8 cellular contexts compared by ENCODE assay signal in genomic region chr7:102874166-102874829, GRCh38. TPM values are rescaled to one million over a fixed set of nuclear protein-coding genes. Genes with fewer than 3 reads are reported as not detected.
DNase-seq lines count a peak whose midpoint lies in the region; FAIRE-seq and TF ChIP-seq lines count a peak whose summit lies in the region.

No MANE protein-coding gene starts in this region.

- dilution Hi-C loops in endothelial cell of umbilical vein (cut with MboI; ENCODE audit: extremely low pct_ligation_motif_present, low sequenced_read_pairs) = no loop called here

- no peaks in the 10 kb centered on the region for H3K36me3 ChIP-seq in GM23248 (ENCODE audit: low read depth)
- no peaks in the 10 kb centered on the region for H3K36me3 ChIP-seq in MG63
- no peaks in the 10 kb centered on the region for H3K36me3 ChIP-seq in endothelial cell of umbilical vein (ENCODE audit: control insufficient read depth in 2 of 2, extremely low read depth in 1 of 2, insufficient read depth in 2 of 2, low read length in 2 of 2)

- POLR2A ChIA-PET in endothelial cell of umbilical vein (lab: Charles Lee) = interaction anchor here (0.5 to 0.8 kb wide), 3 partner anchors 97 to 257 kb away, joined by 3 to 4 read pairs (median 3); no protein-coding TSS in a partner anchor

- no peaks in the 10 kb centered on the region for H3K79me2 ChIP-seq in GM23248 (ENCODE audit: insufficient read depth)
- no peaks in the 10 kb centered on the region for H3K79me2 ChIP-seq in endothelial cell of umbilical vein (ENCODE audit: control insufficient read depth, insufficient read depth, low read length)

- TF ChIP-seq POLR2A in endothelial cell of umbilical vein (IDR thresholded peaks at IDR 0.05; ENCODE audit: low read depth, low read length) = peak; percentile 23

- CTCF ChIA-PET in endothelial cell of umbilical vein (lab: Charles Lee) = interaction anchor here (0.9 to 5.1 kb wide), 8 partner anchors 16 to 191 kb away, joined by 3 to 62 read pairs (median 6); no protein-coding TSS in a partner anchor

- WGBS in GM23248 (ENCODE audit: low coverage in 1 of 2, low lambda C conversion rate in 2 of 2, missing lambda C conversion rate in 2 of 2), 2 experiments = 51 to 53% methylated on average over 5 of the region's 5 CpGs

- H3K36me3 Mint-ChIP-seq in endothelial cell (ENCODE audit: low read depth, unreplicated experiment) = no peaks in the 10 kb centered on the region

- no peaks in the 10 kb centered on the region for H3K9me3 Mint-ChIP-seq in endothelial cell (ENCODE audit: unreplicated experiment)

- H3K27ac ChIP-seq in GM23248 = peak overlapping the region; percentile 90
- peak overlapping the region; percentile 98 for H3K27ac ChIP-seq in endothelial cell of umbilical vein (ENCODE audit: insufficient read depth, low read depth, low read length)

- H3K27me3 ChIP-seq in GM23248 (replicated peaks; ENCODE audit: insufficient read depth) (no peaks in the 10 kb centered on the region), MG63 (no peaks in the 10 kb centered on the region), endothelial cell of umbilical vein (ENCODE audit: control insufficient read depth in 2 of 2, insufficient read depth in 2 of 2, low read length in 2 of 2) (no peaks in the 10 kb centered on the region)

- H3K9me2 ChIP-seq in GM23248 (ENCODE audit: insufficient read depth) = no peaks in the 10 kb centered on the region

- H3K9me3 ChIP-seq in GM23248 (ENCODE audit: low read depth) = no peaks in the 10 kb centered on the region
- no peaks in the 10 kb centered on the region for H3K9me3 ChIP-seq in MG63
- H3K9me3 ChIP-seq in endothelial cell of umbilical vein (replicated peaks; ENCODE audit: control insufficient read depth, insufficient read depth, low read length) = no peaks in the 10 kb centered on the region

- H3K9me1 ChIP-seq in endothelial cell of umbilical vein (replicated peaks; ENCODE audit: control insufficient read depth, extremely low read depth, insufficient read depth, low read length) = no peaks in the 10 kb centered on the region

- BruUV-seq in endothelial cell of umbilical vein (replicated peaks; lab: Mats Ljungman, UMichigan) = TSS peak; percentile 35

- H3K27ac Mint-ChIP-seq in endothelial cell (ENCODE audit: unreplicated experiment) = no peak overlapping the region

- peaks cover 41% of the 10 kb centered on the region for H3F3A ChIP-seq in GM23248 (ENCODE audit: insufficient read depth)

- H3K4me3 Mint-ChIP-seq in endothelial cell (ENCODE audit: unreplicated experiment) = no peak overlapping the region

- TF ChIP-seq CTCF in endothelial cell of umbilical vein (IDR thresholded peaks at IDR 0.05; ENCODE audit: extremely low read depth in 1 of 2, insufficient read depth in 1 of 2, low read depth in 1 of 2, low read length in 2 of 2) = no peak
- TF ChIP-seq CTCF in endothelial cell (IDR thresholded peaks at IDR 0.05; ENCODE audit: unreplicated experiment) = no peak

- H3K27me3 Mint-ChIP-seq in endothelial cell (ENCODE audit: unreplicated experiment) = no peaks in the 10 kb centered on the region

- peak overlapping the region; percentile 60 for H3K4me2 ChIP-seq in GM23248 (ENCODE audit: unreplicated experiment)
- H3K4me2 ChIP-seq in endothelial cell of umbilical vein (ENCODE audit: insufficient read depth, low read length) = peak overlapping the region; percentile 43

- intact Hi-C loops in endothelial cell of umbilical vein (cut with micrococcal nuclease) = loop anchor here (1.0 to 2.0 kb wide), 2 partner anchors 99 to 115 kb away; no protein-coding TSS in a partner anchor

- H3K4me3 ChIP-seq in GM23248 (no peak overlapping the region), MG63 (no peak overlapping the region), endothelial cell of umbilical vein (replicated peaks in 1 of 3; ENCODE audit: insufficient read depth in 1 of 3, low read depth in 1 of 3, low read length in 3 of 3) (no peak overlapping the region)

- DNase-seq in NOMO-1 treated with DMSO at 0.1 percent for 48 hours (lab: John Stamatoyannopoulos, UW; ENCODE audit: unreplicated experiment) (peak; percentile 59), NOMO-1 treated with dmso at 0.1 percent for 144 hours (lab: John Stamatoyannopoulos, UW; ENCODE audit: unreplicated experiment) (no peak), GM23248 (peak; percentile 83), MG63 (peak; percentile 49), endothelial cell of umbilical vein (ENCODE audit: low read depth, low spot score) (peak; percentile 96), NCI-H446 (lab: John Stamatoyannopoulos, UW) (no peak), endothelial cell (ENCODE audit: low spot score) (no peak), inferior parietal cortex (ENCODE audit: extremely low spot score) (no peak)

- H3K4me1 ChIP-seq in GM23248 (ENCODE audit: insufficient read depth) (peaks cover 48% of the 10 kb centered on the region), endothelial cell of umbilical vein (ENCODE audit: control insufficient read depth, extremely low read depth, insufficient read depth, low read length) (peaks cover 59% of the 10 kb centered on the region)

- FAIRE-seq in endothelial cell of umbilical vein (lab: Jason Lieb, UNC) = peak; percentile 91

- in situ Hi-C loops in GM23248 (cut with MboI) = no loop called here

- no peaks in the 10 kb centered on the region for H3K4me1 Mint-ChIP-seq in endothelial cell (ENCODE audit: unreplicated experiment)

- peak overlapping the region; percentile 26; the same call in 1 of the 2 replicates for H3K9ac ChIP-seq in GM23248
- H3K9ac ChIP-seq in endothelial cell of umbilical vein (replicated peaks; ENCODE audit: extremely low read depth, insufficient read depth, low read length) = peak overlapping the region; percentile 95

- no peak overlapping the region for H2AFZ ChIP-seq in GM23248
- H2AFZ ChIP-seq in endothelial cell of umbilical vein (ENCODE audit: low read depth, low read length) = no peak overlapping the region

- H4K20me1 ChIP-seq in GM23248 (ENCODE audit: insufficient read depth) (no peaks in the 10 kb centered on the region), endothelial cell of umbilical vein (replicated peaks; ENCODE audit: control insufficient read depth, extremely low read depth, insufficient read depth, low read length) (no peaks in the 10 kb centered on the region)

TF ChIP-seq in endothelial cell of umbilical vein, 7 proteins besides CTCF, POLR2A, EP300 and RAD21:
- TF ChIP-seq POLR2AphosphoS5 (IDR thresholded peaks at IDR 0.05; ENCODE audit: insufficient read depth, low read depth, low read length) = peak; percentile 87
- TF ChIP-seq GATA2 (IDR thresholded peaks at IDR 0.05; ENCODE audit: insufficient read depth, insufficient read length, low read depth, low read length) = peak; percentile 63
- TF ChIP-seq FOS (IDR thresholded peaks at IDR 0.05; ENCODE audit: borderline replicate concordance, insufficient read depth, low read length) = peak; percentile 94
- no peak for TF ChIP-seq EZH2 (IDR thresholded peaks at IDR 0.05; ENCODE audit: borderline replicate concordance, low read depth, low read length, severe bottlenecking)
- TF ChIP-seq MAX (IDR thresholded peaks at IDR 0.05; ENCODE audit: insufficient read depth, insufficient read length) = no peak
- peak; percentile 94 for TF ChIP-seq JUN (IDR thresholded peaks at IDR 0.05; ENCODE audit: borderline replicate concordance, insufficient read depth, insufficient read length, low read depth)
- TF ChIP-seq MYC (IDR thresholded peaks at IDR 0.05; ENCODE audit: low read depth, low read length) = no peak

RNA-seq across cellular contexts. Expression of gene LRRC17, which starts 38.5 kb away (rescaled TPM):
- total RNA-seq in GM23248 (2014; rRNA removed; shearing (Covaris generic)) = 1.5 TPM in 1 of 2 replicates, not detected in the other
- polyA plus RNA-seq in GM23248 (2016; fragmentation: Nextera tagmentation; extraction: Ambion mirVana) (0.18 and 0.22 TPM in 2 replicates), endothelial cell of umbilical vein (27.1 and 33.7 TPM in 2 replicates)
- total RNA-seq in MG63 (2014; rRNA removed; shearing (Covaris generic); ENCODE audit: low replicate concordance) = 0.13 TPM in 1 of 2 replicates, not detected in the other
- total RNA-seq in endothelial cell of umbilical vein (22.7 and 31.9 TPM in 2 replicates), endothelial cell (ENCODE audit: unreplicated experiment) (0.92 TPM)
- 40.7 and 43.1 TPM in 2 replicates for polyA plus RNA-seq in endothelial cell of umbilical vein (2011; cell fraction: cytosol; rRNA removed)
- polyA plus RNA-seq in endothelial cell of umbilical vein (2011; cell fraction: nucleus; rRNA removed) = 23.9 and 34.4 TPM in 2 replicates
- 34.1 and 35.1 TPM in 2 replicates for polyA plus RNA-seq in endothelial cell of umbilical vein (2012)
- 19.6 and 27.8 TPM in 2 replicates for polyA minus RNA-seq in endothelial cell of umbilical vein
- not detected for polyA minus RNA-seq in endothelial cell of umbilical vein (2011; cell fraction: cytosol; rRNA and poly(A)+ RNA removed)
- polyA minus RNA-seq in endothelial cell of umbilical vein (2011; cell fraction: nucleus; rRNA and poly(A)+ RNA removed) = 11.8 and 21.0 TPM in 2 replicates

Comparison
In these comparisons a context has a peak if more than half of its experiments do, and no peak if none do; other contexts are left out.
1. DNase-seq: peak in NOMO-1 treated with DMSO at 0.1 percent for 48 hours (single experiment), GM23248 (single experiment), MG63 (single experiment) and endothelial cell of umbilical vein (single experiment); none in NOMO-1 treated with dmso at 0.1 percent for 144 hours (single experiment), NCI-H446 (0 of 2), endothelial cell (single experiment) and inferior parietal cortex (single experiment).